In the genomic region with DNA sequence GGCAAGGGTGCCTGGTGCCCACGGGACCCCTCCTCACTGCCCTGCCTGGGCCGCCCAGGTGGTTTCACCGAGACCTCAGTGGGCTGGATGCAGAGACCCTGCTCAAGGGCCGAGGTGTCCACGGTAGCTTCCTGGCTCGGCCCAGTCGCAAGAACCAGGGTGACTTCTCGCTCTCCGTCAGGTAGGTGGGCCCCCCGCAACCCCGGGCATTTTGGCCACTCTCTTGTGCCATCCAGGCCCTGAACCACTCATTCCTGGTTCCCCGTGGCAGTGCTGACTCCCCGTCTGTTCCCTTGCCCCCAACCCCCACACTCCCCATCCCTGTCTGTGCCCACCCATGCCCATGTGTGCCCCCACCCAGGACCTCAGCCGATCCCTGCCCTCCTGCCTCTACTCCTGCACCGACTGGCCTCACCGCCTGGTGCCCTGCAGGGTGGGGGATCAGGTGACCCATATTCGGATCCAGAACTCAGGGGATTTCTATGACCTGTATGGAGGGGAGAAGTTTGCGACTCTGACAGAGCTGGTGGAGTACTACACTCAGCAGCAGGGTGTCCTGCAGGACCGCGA, we compare ENCODE assay signal across 1 cellular context.
TF ChIP-seq lines count a peak whose summit lies in the region.

No MANE protein-coding gene starts in this region.

TF ChIP-seq in H1, 55 proteins besides CTCF, POLR2A, EP300 and RAD21:
- TF ChIP-seq SUZ12 (IDR thresholded peaks at IDR 0.05; ENCODE audit: low read length) (no peak), SP1 (IDR thresholded peaks at IDR 0.05; ENCODE audit: low read depth, low read length) (no peak), POLR2AphosphoS5 (IDR thresholded peaks at IDR 0.05; ENCODE audit: low read depth, low read length) (no peak), CTBP2 (IDR thresholded peaks at IDR 0.05; ENCODE audit: borderline replicate concordance, insufficient read depth, insufficient read length, low read length) (no peak), BACH1 (IDR thresholded peaks at IDR 0.05; ENCODE audit: low read length) (no peak), EGR1 (IDR thresholded peaks at IDR 0.05; ENCODE audit: borderline replicate concordance, low read depth, low read length) (no peak), TBP (IDR thresholded peaks at IDR 0.05; ENCODE audit: low read depth, low read length) (no peak), CHD2 (IDR thresholded peaks at IDR 0.05; ENCODE audit: low read length) (no peak), SP2 (IDR thresholded peaks at IDR 0.05; ENCODE audit: low read length) (no peak), BRCA1 (IDR thresholded peaks at IDR 0.05; ENCODE audit: low read depth, low read length) (no peak), YY1 (IDR thresholded peaks at IDR 0.05; ENCODE audit: low read depth, low read length) (no peak), KDM5A (IDR thresholded peaks at IDR 0.05; ENCODE audit: low read length) (no peak), SP4 (IDR thresholded peaks at IDR 0.05; ENCODE audit: low read length) (no peak), FOSL1 (IDR thresholded peaks at IDR 0.05; ENCODE audit: insufficient read depth, low read depth, low read length) (no peak), POU5F1 (IDR thresholded peaks at IDR 0.05; ENCODE audit: low read depth, low read length) (no peak), JUND (IDR thresholded peaks at IDR 0.05; ENCODE audit: low read length) (no peak), TEAD4 (IDR thresholded peaks at IDR 0.05; ENCODE audit: low read depth, low read length) (no peak)
- TF ChIP-seq, protein P1, sequence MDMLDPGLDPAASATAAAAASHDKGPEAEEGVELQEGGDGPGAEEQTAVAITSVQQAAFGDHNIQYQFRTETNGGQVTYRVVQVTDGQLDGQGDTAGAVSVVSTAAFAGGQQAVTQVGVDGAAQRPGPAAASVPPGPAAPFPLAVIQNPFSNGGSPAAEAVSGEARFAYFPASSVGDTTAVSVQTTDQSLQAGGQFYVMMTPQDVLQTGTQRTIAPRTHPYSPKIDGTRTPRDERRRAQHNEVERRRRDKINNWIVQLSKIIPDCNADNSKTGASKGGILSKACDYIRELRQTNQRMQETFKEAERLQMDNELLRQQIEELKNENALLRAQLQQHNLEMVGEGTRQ (IDR thresholded peaks at IDR 0.05; ENCODE audit: low read length), result no peak
- TF ChIP-seq, protein P2, sequence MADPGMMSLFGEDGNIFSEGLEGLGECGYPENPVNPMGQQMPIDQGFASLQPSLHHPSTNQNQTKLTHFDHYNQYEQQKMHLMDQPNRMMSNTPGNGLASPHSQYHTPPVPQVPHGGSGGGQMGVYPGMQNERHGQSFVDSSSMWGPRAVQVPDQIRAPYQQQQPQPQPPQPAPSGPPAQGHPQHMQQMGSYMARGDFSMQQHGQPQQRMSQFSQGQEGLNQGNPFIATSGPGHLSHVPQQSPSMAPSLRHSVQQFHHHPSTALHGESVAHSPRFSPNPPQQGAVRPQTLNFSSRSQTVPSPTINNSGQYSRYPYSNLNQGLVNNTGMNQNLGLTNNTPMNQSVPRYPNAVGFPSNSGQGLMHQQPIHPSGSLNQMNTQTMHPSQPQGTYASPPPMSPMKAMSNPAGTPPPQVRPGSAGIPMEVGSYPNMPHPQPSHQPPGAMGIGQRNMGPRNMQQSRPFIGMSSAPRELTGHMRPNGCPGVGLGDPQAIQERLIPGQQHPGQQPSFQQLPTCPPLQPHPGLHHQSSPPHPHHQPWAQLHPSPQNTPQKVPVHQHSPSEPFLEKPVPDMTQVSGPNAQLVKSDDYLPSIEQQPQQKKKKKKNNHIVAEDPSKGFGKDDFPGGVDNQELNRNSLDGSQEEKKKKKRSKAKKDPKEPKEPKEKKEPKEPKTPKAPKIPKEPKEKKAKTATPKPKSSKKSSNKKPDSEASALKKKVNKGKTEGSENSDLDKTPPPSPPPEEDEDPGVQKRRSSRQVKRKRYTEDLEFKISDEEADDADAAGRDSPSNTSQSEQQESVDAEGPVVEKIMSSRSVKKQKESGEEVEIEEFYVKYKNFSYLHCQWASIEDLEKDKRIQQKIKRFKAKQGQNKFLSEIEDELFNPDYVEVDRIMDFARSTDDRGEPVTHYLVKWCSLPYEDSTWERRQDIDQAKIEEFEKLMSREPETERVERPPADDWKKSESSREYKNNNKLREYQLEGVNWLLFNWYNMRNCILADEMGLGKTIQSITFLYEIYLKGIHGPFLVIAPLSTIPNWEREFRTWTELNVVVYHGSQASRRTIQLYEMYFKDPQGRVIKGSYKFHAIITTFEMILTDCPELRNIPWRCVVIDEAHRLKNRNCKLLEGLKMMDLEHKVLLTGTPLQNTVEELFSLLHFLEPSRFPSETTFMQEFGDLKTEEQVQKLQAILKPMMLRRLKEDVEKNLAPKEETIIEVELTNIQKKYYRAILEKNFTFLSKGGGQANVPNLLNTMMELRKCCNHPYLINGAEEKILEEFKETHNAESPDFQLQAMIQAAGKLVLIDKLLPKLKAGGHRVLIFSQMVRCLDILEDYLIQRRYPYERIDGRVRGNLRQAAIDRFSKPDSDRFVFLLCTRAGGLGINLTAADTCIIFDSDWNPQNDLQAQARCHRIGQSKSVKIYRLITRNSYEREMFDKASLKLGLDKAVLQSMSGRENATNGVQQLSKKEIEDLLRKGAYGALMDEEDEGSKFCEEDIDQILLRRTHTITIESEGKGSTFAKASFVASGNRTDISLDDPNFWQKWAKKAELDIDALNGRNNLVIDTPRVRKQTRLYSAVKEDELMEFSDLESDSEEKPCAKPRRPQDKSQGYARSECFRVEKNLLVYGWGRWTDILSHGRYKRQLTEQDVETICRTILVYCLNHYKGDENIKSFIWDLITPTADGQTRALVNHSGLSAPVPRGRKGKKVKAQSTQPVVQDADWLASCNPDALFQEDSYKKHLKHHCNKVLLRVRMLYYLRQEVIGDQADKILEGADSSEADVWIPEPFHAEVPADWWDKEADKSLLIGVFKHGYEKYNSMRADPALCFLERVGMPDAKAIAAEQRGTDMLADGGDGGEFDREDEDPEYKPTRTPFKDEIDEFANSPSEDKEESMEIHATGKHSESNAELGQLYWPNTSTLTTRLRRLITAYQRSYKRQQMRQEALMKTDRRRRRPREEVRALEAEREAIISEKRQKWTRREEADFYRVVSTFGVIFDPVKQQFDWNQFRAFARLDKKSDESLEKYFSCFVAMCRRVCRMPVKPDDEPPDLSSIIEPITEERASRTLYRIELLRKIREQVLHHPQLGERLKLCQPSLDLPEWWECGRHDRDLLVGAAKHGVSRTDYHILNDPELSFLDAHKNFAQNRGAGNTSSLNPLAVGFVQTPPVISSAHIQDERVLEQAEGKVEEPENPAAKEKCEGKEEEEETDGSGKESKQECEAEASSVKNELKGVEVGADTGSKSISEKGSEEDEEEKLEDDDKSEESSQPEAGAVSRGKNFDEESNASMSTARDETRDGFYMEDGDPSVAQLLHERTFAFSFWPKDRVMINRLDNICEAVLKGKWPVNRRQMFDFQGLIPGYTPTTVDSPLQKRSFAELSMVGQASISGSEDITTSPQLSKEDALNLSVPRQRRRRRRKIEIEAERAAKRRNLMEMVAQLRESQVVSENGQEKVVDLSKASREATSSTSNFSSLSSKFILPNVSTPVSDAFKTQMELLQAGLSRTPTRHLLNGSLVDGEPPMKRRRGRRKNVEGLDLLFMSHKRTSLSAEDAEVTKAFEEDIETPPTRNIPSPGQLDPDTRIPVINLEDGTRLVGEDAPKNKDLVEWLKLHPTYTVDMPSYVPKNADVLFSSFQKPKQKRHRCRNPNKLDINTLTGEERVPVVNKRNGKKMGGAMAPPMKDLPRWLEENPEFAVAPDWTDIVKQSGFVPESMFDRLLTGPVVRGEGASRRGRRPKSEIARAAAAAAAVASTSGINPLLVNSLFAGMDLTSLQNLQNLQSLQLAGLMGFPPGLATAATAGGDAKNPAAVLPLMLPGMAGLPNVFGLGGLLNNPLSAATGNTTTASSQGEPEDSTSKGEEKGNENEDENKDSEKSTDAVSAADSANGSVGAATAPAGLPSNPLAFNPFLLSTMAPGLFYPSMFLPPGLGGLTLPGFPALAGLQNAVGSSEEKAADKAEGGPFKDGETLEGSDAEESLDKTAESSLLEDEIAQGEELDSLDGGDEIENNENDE (IDR thresholded peaks at IDR 0.05; ENCODE audit: insufficient replicate concordance, low read length), result no peak
